ENCODE assay signal across 40 cellular contexts in the genomic region with DNA sequence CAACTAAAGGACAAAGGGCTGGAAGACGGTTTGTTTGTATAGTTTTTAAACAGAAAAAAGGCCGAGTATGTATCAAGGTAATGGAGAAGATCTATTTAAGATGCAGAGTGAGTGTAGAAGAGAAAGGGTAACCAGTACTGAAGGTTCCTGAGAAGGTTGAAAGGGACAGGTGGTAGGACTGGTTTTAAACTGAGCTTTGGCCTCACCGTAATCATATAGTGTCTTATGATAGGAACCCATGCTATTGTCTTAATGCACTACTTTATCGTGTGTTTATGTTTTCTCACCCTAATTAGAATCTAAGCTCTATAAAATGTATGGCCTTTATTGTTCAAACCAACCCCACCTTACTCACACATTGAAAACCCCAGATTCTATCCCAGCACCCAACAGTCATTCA.
"Had no signal": no experiment of that assay in that cellular context is flagged by ENCODE, and none has a peak within 500 bp of the region (broad histone marks: within the 10 kb centered on the region; RNA-seq: fewer than 3 reads in every experiment).

No MANE protein-coding gene starts in this region.

- H3K4me1 Mint-ChIP-seq: activated naive CD4-positive, alpha-beta T cell treated with anti-CD3 and anti-CD28 coated beads, Interleukin-2, amount 10 ng/mL, durations not matched to agents 7 days and 5 days; activated naive CD4-positive, alpha-beta T cell treated with anti-CD3 and anti-CD28 coated beads, Interleukin-2, amount 50 U/mL, for 24 hours; activated naive CD8-positive, alpha-beta T cell treated with anti-CD3 and anti-CD28 coated beads for 36 hours; activated naive CD8-positive, alpha-beta T cell treated with anti-CD3 and anti-CD28 coated beads, Interleukin-2, amount 10 ng/mL, durations not matched to agents 7 days and 5 days; activated naive CD8-positive, alpha-beta T cell treated with anti-CD3 and anti-CD28 coated beads, Interleukin-2, amount 50 U/mL, for 24 hours; activated T-helper 17 cell treated with anti-CD3 and anti-CD28 coated beads, Interleukin-2, amount 50 U/mL, for 72 hours; central memory CD8-positive, alpha-beta T cell had no signal

- H3K27me3 Mint-ChIP-seq: activated naive CD4-positive, alpha-beta T cell treated with anti-CD3 and anti-CD28 coated beads, Interleukin-2, amount 10 ng/mL, durations not matched to agents 7 days and 5 days; activated naive CD4-positive, alpha-beta T cell treated with anti-CD3 and anti-CD28 coated beads, Interleukin-2, amount 50 U/mL, for 24 hours; activated naive CD8-positive, alpha-beta T cell; activated naive CD8-positive, alpha-beta T cell treated with anti-CD3 and anti-CD28 coated beads for 36 hours; activated naive CD8-positive, alpha-beta T cell treated with anti-CD3 and anti-CD28 coated beads, Interleukin-2, amount 10 ng/mL, durations not matched to agents 7 days and 5 days; activated naive CD8-positive, alpha-beta T cell treated with anti-CD3 and anti-CD28 coated beads, Interleukin-2, amount 50 U/mL, for 24 hours; activated T-cell treated with anti-CD3 and anti-CD28 coated beads, Interleukin-2, amount 50 U/mL, for 24 hours; activated T-helper 17 cell treated with anti-CD3 and anti-CD28 coated beads, Interleukin-2, amount 50 U/mL, for 72 hours; brain; central memory CD8-positive, alpha-beta T cell had no signal

- H3K4me3 Mint-ChIP-seq: activated naive CD4-positive, alpha-beta T cell treated with anti-CD3 and anti-CD28 coated beads for 36 hours; activated naive CD4-positive, alpha-beta T cell treated with anti-CD3 and anti-CD28 coated beads, Interleukin-2, amount 10 ng/mL, durations not matched to agents 7 days and 5 days; activated naive CD4-positive, alpha-beta T cell treated with anti-CD3 and anti-CD28 coated beads, Interleukin-2, amount 50 U/mL, for 24 hours; activated naive CD8-positive, alpha-beta T cell; activated naive CD8-positive, alpha-beta T cell treated with anti-CD3 and anti-CD28 coated beads for 36 hours; activated naive CD8-positive, alpha-beta T cell treated with anti-CD3 and anti-CD28 coated beads, Interleukin-2, amount 10 ng/mL, durations not matched to agents 7 days and 5 days; activated naive CD8-positive, alpha-beta T cell treated with anti-CD3 and anti-CD28 coated beads, Interleukin-2, amount 50 U/mL, for 24 hours; activated T-cell treated with anti-CD3 and anti-CD28 coated beads, Interleukin-2, amount 50 U/mL, for 24 hours; activated T-cell treated with anti-CD3 and anti-CD28 coated beads, Interleukin-2, amount 50 U/mL, for 72 hours; activated T-helper 1 cell treated with anti-CD3 and anti-CD28 coated beads, Interleukin-12 subunit alpha, Interleukin-12 subunit beta, Interleukin-2, Interleukin-4 antibody, amounts not matched to agents 30 ng/mL and 10 ng/mL and 1 ng/mL, durations not matched to agents 14 hours and 24 hours and 36 hours; activated T-helper 17 cell treated with anti-CD3 and anti-CD28 coated beads, Interleukin-2, amount 50 U/mL, for 72 hours; brain; central memory CD8-positive, alpha-beta T cell had no signal

- H3K27ac ChIP-seq: adrenal gland, ascending aorta, body of pancreas, breast epithelium, cardiac muscle cell had no signal

- H3K4me1 ChIP-seq: ascending aorta, body of pancreas, breast epithelium had no signal

- H3K36me3 ChIP-seq: adrenal gland, ascending aorta, breast epithelium, cardiac muscle cell had no signal

- H3K27me3 ChIP-seq: adrenal gland, ascending aorta, body of pancreas, breast epithelium, cardiac muscle cell had no signal

- FAIRE-seq: astrocyte, bronchial epithelial cell had no signal

- DNase-seq: activated CD8-positive, alpha-beta memory T cell treated with anti-CD3 and anti-CD28 coated beads, Interleukin-2, amount 50 U/mL, for 48 hours; activated effector memory CD4-positive, alpha-beta T cell treated with anti-CD3 and anti-CD28 coated beads, Interleukin-2, amount 50 U/mL, for 16 hours; activated effector memory CD4-positive, alpha-beta T cell treated with Interleukin-2 at 50 U/mL for 16 hours; activated gamma-delta T cell; activated gamma-delta T cell treated with Interleukin-2 at 50 U/mL for 16 hours; activated naive CD4-positive, alpha-beta T cell; activated naive CD4-positive, alpha-beta T cell treated with anti-CD3 and anti-CD28 coated beads for 36 hours; activated naive CD4-positive, alpha-beta T cell treated with anti-CD3 and anti-CD28 coated beads, Interleukin-2, amount 10 ng/mL, durations not matched to agents 7 days and 5 days; activated naive CD4-positive, alpha-beta T cell treated with anti-CD3 and anti-CD28 coated beads, Interleukin-2, amount 50 U/mL, for 16 hours; activated naive CD4-positive, alpha-beta T cell treated with Interleukin-2 at 50 U/mL for 16 hours; activated naive CD8-positive, alpha-beta T cell treated with anti-CD3 and anti-CD28 coated beads for 36 hours; activated naive CD8-positive, alpha-beta T cell treated with anti-CD3 and anti-CD28 coated beads, Interleukin-2, amount 10 ng/mL, durations not matched to agents 7 days and 5 days; activated naive CD8-positive, alpha-beta T cell treated with anti-CD3 and anti-CD28 coated beads, Interleukin-2, amount 50 U/mL, for 24 hours; activated T-cell treated with anti-CD3 and anti-CD28 coated beads for 4 hours; activated T-cell treated with anti-CD3 and anti-CD28 coated beads, Interleukin-2, amount 50 U/mL, for 1 hour; activated T-cell treated with anti-CD3 and anti-CD28 coated beads, Interleukin-2, amount 50 U/mL, for 24 hours; activated T-cell treated with anti-CD3 and anti-CD28 coated beads, Interleukin-2, amount 50 U/mL, for 48 hours; activated T-cell treated with anti-CD3 and anti-CD28 coated beads, Interleukin-2, amount 50 U/mL, for 72 hours; adrenal gland; amniotic stem cell; amygdala; anterior cingulate cortex; aorta; body of pancreas; caudate nucleus; central memory CD4-positive, alpha-beta T cell; cerebellar nuclear complex had no signal

- H3K9me3 ChIP-seq: adrenal gland, body of pancreas, breast epithelium had no signal

- H3K4me3 ChIP-seq: adrenal gland, ascending aorta, body of pancreas, breast epithelium, cardiac muscle cell had no signal

- H3K36me3 Mint-ChIP-seq: activated naive CD4-positive, alpha-beta T cell treated with anti-CD3 and anti-CD28 coated beads, Interleukin-2, amount 10 ng/mL, durations not matched to agents 7 days and 5 days; activated naive CD4-positive, alpha-beta T cell treated with anti-CD3 and anti-CD28 coated beads, Interleukin-2, amount 50 U/mL, for 24 hours; activated naive CD8-positive, alpha-beta T cell treated with anti-CD3 and anti-CD28 coated beads, Interleukin-2, amount 10 ng/mL, durations not matched to agents 7 days and 5 days had no signal

- H3K27ac Mint-ChIP-seq: activated naive CD4-positive, alpha-beta T cell treated with anti-CD3 and anti-CD28 coated beads for 36 hours; activated naive CD4-positive, alpha-beta T cell treated with anti-CD3 and anti-CD28 coated beads, Interleukin-2, amount 10 ng/mL, durations not matched to agents 7 days and 5 days; activated naive CD4-positive, alpha-beta T cell treated with anti-CD3 and anti-CD28 coated beads, Interleukin-2, amount 50 U/mL, for 24 hours; activated naive CD4-positive, alpha-beta T cell treated with anti-CD3 and anti-CD28 coated beads, Interleukin-2, amount 50 U/mL, for 72 hours; activated naive CD8-positive, alpha-beta T cell; activated naive CD8-positive, alpha-beta T cell treated with anti-CD3 and anti-CD28 coated beads for 36 hours; activated naive CD8-positive, alpha-beta T cell treated with anti-CD3 and anti-CD28 coated beads, Interleukin-2, amount 10 ng/mL, durations not matched to agents 7 days and 5 days; activated naive CD8-positive, alpha-beta T cell treated with anti-CD3 and anti-CD28 coated beads, Interleukin-2, amount 50 U/mL, for 24 hours; activated T-cell treated with anti-CD3 and anti-CD28 coated beads, Interleukin-2, amount 50 U/mL, for 24 hours; activated T-cell treated with anti-CD3 and anti-CD28 coated beads, Interleukin-2, amount 50 U/mL, for 72 hours; activated T-helper 1 cell treated with anti-CD3 and anti-CD28 coated beads, Interleukin-12 subunit alpha, Interleukin-12 subunit beta, Interleukin-2, Interleukin-4 antibody, amounts not matched to agents 30 ng/mL and 10 ng/mL and 1 ng/mL, durations not matched to agents 14 hours and 24 hours and 36 hours; activated T-helper 17 cell treated with anti-CD3 and anti-CD28 coated beads, Interleukin-2, amount 50 U/mL, for 72 hours; activated T-helper 2 cell treated with anti-CD3 and anti-CD28 coated beads, Interferon-gamma antibody, Interleukin-2, Interleukin-4, amounts not matched to agents 10 μg/mL and 5 μg/mL and 100 μg/mL, durations not matched to agents 14 hours and 24 hours and 36 hours; brain had no signal

- ATAC-seq: activated naive CD4-positive, alpha-beta T cell treated with anti-CD3 and anti-CD28 coated beads, Interleukin-2, amount 50 U/mL, for 72 hours; activated naive CD8-positive, alpha-beta T cell treated with anti-CD3 and anti-CD28 coated beads, Interleukin-2, amount 50 U/mL, for 24 hours; activated T-cell treated with anti-CD3 and anti-CD28 coated beads, Interleukin-2, amount 50 U/mL, for 72 hours; activated T-helper 17 cell treated with anti-CD3 and anti-CD28 coated beads, Interleukin-2, amount 50 U/mL, for 72 hours; body of pancreas had no signal

- H3K9me3 Mint-ChIP-seq: activated naive CD4-positive, alpha-beta T cell treated with anti-CD3 and anti-CD28 coated beads, Interleukin-2, amount 50 U/mL, for 24 hours; activated T-helper 1 cell treated with anti-CD3 and anti-CD28 coated beads, Interleukin-12 subunit alpha, Interleukin-12 subunit beta, Interleukin-2, Interleukin-4 antibody, amounts not matched to agents 30 ng/mL and 10 ng/mL and 1 ng/mL, durations not matched to agents 14 hours and 24 hours and 36 hours; central memory CD8-positive, alpha-beta T cell had no signal
